In the genomic region with DNA sequence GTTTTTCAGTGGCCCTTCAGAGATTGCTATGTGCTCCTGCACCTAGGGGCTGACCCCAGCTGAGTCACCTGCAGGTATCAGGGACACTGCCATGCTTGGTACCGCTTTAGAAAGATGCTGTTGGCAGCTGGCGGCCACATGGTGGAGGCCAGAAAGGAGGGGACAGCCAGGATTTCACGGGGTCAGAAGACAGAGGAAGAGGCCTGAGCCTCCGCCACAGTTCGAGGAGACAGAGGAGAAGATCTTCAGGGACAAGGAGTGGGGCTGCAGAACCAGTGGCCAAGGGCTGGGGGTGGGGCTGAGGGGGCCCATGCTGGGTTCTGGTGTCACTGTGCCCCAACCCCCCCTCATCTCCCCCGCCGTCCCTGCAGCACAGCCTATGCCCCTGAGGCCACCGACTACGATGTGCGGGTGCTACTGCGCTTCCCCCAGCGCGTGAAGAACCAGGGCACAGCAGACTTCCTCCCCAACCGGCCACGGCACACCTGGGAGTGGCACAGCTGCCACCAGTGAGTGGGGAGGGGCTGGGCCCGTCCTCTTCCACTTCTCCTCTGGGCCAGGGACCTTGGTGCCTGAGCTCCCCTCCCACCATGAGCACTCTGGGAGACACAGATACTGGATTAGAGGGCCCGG, we compare ENCODE assay signal across 17 cellular contexts. TPM values are rescaled to one million over a fixed set of nuclear protein-coding genes. Genes with fewer than 3 reads are reported as not detected.
DNase-seq lines count a peak whose midpoint lies in the region; ATAC-seq, FAIRE-seq and TF ChIP-seq lines count a peak whose summit lies in the region.
"Had no signal": no experiment of that assay in that cellular context is flagged by ENCODE, and none has a peak within 500 bp of the region (broad histone marks: within the 10 kb centered on the region; RNA-seq: fewer than 3 reads in every experiment).

No MANE protein-coding gene starts in this region.

- H3K36me3 Mint-ChIP-seq in activated naive CD8-positive, alpha-beta T cell treated with anti-CD3 and anti-CD28 coated beads, Interleukin-2, amount 10 ng/mL, durations not matched to agents 7 days and 5 days, result peaks cover 1% of the 10 kb centered on the region
- H3K36me3 Mint-ChIP-seq in activated naive CD8-positive, alpha-beta T cell treated with anti-CD3 and anti-CD28 coated beads for 36 hours, result no peaks in the 10 kb centered on the region
- H3K36me3 Mint-ChIP-seq in astrocyte (ENCODE audit: low read depth, unreplicated experiment) (peaks cover 34% of the 10 kb centered on the region), endothelial cell (ENCODE audit: low read depth, unreplicated experiment) (peaks cover 39% of the 10 kb centered on the region)

- H3K4me1 ChIP-seq in astrocyte (ENCODE audit: insufficient read depth, low read length) (peaks cover 30% of the 10 kb centered on the region), neuronal stem cell (ENCODE audit: control insufficient read depth in 2 of 2, insufficient read depth in 1 of 2, low read depth in 1 of 2, low read length in 2 of 2) (peaks cover 10 to 15% of the 10 kb centered on the region in 2 donors), aorta (ENCODE audit: control insufficient read depth in 1 of 2, insufficient read depth in 2 of 2, low read length in 2 of 2) (peaks cover 0 to 2% of the 10 kb centered on the region in 2 donors)

- no peak overlapping the region for H2BK5ac ChIP-seq in neuronal stem cell (ENCODE audit: low read length)

- H4K91ac ChIP-seq in neuronal stem cell (ENCODE audit: low read depth, low read length, poor library complexity), result no peak overlapping the region

- H2AFZ ChIP-seq in astrocyte (ENCODE audit: low read depth, low read length), result no peak overlapping the region
- no peak overlapping the region for H2AFZ ChIP-seq in neuronal stem cell (ENCODE audit: low read length)
- H2AFZ ChIP-seq: PC-9 had no signal

- peak overlapping the region; percentile 11 for H3K18ac ChIP-seq in neuronal stem cell (ENCODE audit: low read length)

- TF ChIP-seq CTCF in astrocyte (IDR thresholded peaks at IDR 0.05; ENCODE audit: insufficient read depth, low read depth, low read length), result no peak
- TF ChIP-seq CTCF in endothelial cell (IDR thresholded peaks at IDR 0.05; ENCODE audit: unreplicated experiment), result no peak

- no peak overlapping the region for H3K4ac ChIP-seq in neuronal stem cell (ENCODE audit: low read length)

- H3K9ac ChIP-seq in astrocyte (ENCODE audit: low read length) (no peak overlapping the region), neuronal stem cell (ENCODE audit: low read depth, low read length, poor library complexity) (no peak overlapping the region)
- H3K9ac ChIP-seq: KMS-11 had no signal

- ATAC-seq in activated naive CD8-positive, alpha-beta T cell treated with anti-CD3 and anti-CD28 coated beads, Interleukin-2, amount 10 ng/mL, durations not matched to agents 7 days and 5 days (ENCODE audit: low read depth), result no peak
- no peak for ATAC-seq in aorta (ENCODE audit: low FRiP score)
- ATAC-seq: HepG2 had no signal

- H3K4me2 ChIP-seq in astrocyte (ENCODE audit: low read length) (no peak overlapping the region), neuronal stem cell (ENCODE audit: insufficient read depth, low read length, poor library complexity, severe bottlenecking) (no peak overlapping the region)
- H3K4me2 ChIP-seq: KMS-11, PC-9 had no signal

- H3K23ac ChIP-seq in neuronal stem cell (ENCODE audit: low read depth, low read length, poor library complexity), result no peak overlapping the region

- H4K20me1 ChIP-seq in astrocyte (ENCODE audit: insufficient read depth, low read length), result peaks cover 6% of the 10 kb centered on the region

- H3K9me3 ChIP-seq in astrocyte (ENCODE audit: insufficient read depth, low read depth, low read length) (no peaks in the 10 kb centered on the region), neuronal stem cell (replicated peaks in 1 of 2; ENCODE audit: control insufficient read depth in 2 of 2, insufficient read depth in 1 of 2, low read depth in 1 of 2, low read length in 2 of 2) (no peaks in the 10 kb centered on the region), aorta (ENCODE audit: control insufficient read depth, low read length) (no peaks in the 10 kb centered on the region)

- no peak overlapping the region for H2BK120ac ChIP-seq in neuronal stem cell (ENCODE audit: low read depth, low read length)

- H3K27ac ChIP-seq in astrocyte (ENCODE audit: low read depth, low read length) (no peak overlapping the region), neuronal stem cell (replicated peaks; ENCODE audit: low read length) (no peak overlapping the region), aorta (ENCODE audit: low read depth in 1 of 2, low read length in 2 of 2) (peak overlapping the region in 1 of 2 donors; percentile 20)
- H3K27ac ChIP-seq: KMS-11, PC-9 had no signal

- no peak overlapping the region for H3K14ac ChIP-seq in neuronal stem cell (ENCODE audit: low read length)

- no peaks in the 10 kb centered on the region for H3K27me3 ChIP-seq in astrocyte (ENCODE audit: insufficient read depth, low read length)
- peaks cover 0 to 11% (median 0%) of the 10 kb centered on the region in 3 experiments for H3K27me3 ChIP-seq in neuronal stem cell (ENCODE audit: control insufficient read depth in 3 of 3, insufficient read depth in 3 of 3, low read depth in 1 of 3, low read length in 3 of 3)
- H3K27me3 ChIP-seq in aorta (ENCODE audit: control insufficient read depth in 1 of 2, insufficient read depth in 2 of 2, low read length in 1 of 2), result no peaks in the 10 kb centered on the region

- no peak overlapping the region for H3K4me3 Mint-ChIP-seq in activated naive CD8-positive, alpha-beta T cell treated with anti-CD3 and anti-CD28 coated beads, Interleukin-2, amount 10 ng/mL, durations not matched to agents 7 days and 5 days
- H3K4me3 Mint-ChIP-seq in activated naive CD8-positive, alpha-beta T cell treated with anti-CD3 and anti-CD28 coated beads for 36 hours, result no peak overlapping the region
- no peak overlapping the region for H3K4me3 Mint-ChIP-seq in astrocyte (ENCODE audit: unreplicated experiment)
- no peak overlapping the region for H3K4me3 Mint-ChIP-seq in endothelial cell (ENCODE audit: unreplicated experiment)

- peak overlapping the region; percentile 55 for H2BK15ac ChIP-seq in neuronal stem cell (ENCODE audit: low read length)

- peaks cover 39% of the 10 kb centered on the region for H3K79me2 ChIP-seq in astrocyte (ENCODE audit: insufficient read depth, low read length)

- intact Hi-C loops in aorta (cut with DNase I), result no loop called here

- no peak for FAIRE-seq in astrocyte (lab: Jason Lieb, UNC)
- FAIRE-seq: GM12891, HepG2 had no signal

- H3K79me1 ChIP-seq in neuronal stem cell (ENCODE audit: low read depth, low read length), result peaks cover 2% of the 10 kb centered on the region

- H3K4me1 Mint-ChIP-seq in activated naive CD8-positive, alpha-beta T cell treated with anti-CD3 and anti-CD28 coated beads, Interleukin-2, amount 10 ng/mL, durations not matched to agents 7 days and 5 days, result peaks cover 21% of the 10 kb centered on the region
- peaks cover 7% of the 10 kb centered on the region for H3K4me1 Mint-ChIP-seq in activated naive CD8-positive, alpha-beta T cell treated with anti-CD3 and anti-CD28 coated beads for 36 hours
- H3K4me1 Mint-ChIP-seq in astrocyte (ENCODE audit: low read depth, unreplicated experiment), result peaks cover 58% of the 10 kb centered on the region
- H3K4me1 Mint-ChIP-seq in endothelial cell (ENCODE audit: unreplicated experiment), result peaks cover 35% of the 10 kb centered on the region

- H4K8ac ChIP-seq in neuronal stem cell (ENCODE audit: low read depth, low read length), result no peak overlapping the region

- H3K27me3 Mint-ChIP-seq in activated naive CD8-positive, alpha-beta T cell treated with anti-CD3 and anti-CD28 coated beads, Interleukin-2, amount 10 ng/mL, durations not matched to agents 7 days and 5 days, result peaks cover 3% of the 10 kb centered on the region
- no peaks in the 10 kb centered on the region for H3K27me3 Mint-ChIP-seq in activated naive CD8-positive, alpha-beta T cell treated with anti-CD3 and anti-CD28 coated beads for 36 hours
- no peaks in the 10 kb centered on the region for H3K27me3 Mint-ChIP-seq in astrocyte (ENCODE audit: low read depth, unreplicated experiment)
- H3K27me3 Mint-ChIP-seq in endothelial cell (ENCODE audit: unreplicated experiment), result peaks cover 8% of the 10 kb centered on the region

- DNase-seq in activated naive CD8-positive, alpha-beta T cell treated with anti-CD3 and anti-CD28 coated beads, Interleukin-2, amount 10 ng/mL, durations not matched to agents 7 days and 5 days, result no peak
- DNase-seq in activated naive CD8-positive, alpha-beta T cell treated with anti-CD3 and anti-CD28 coated beads for 36 hours, result no peak
- DNase-seq in astrocyte (ENCODE audit: low read depth), result no peak
- no peak for DNase-seq in neuronal stem cell (ENCODE audit: low spot score)
- DNase-seq in aorta, result peak; percentile 32 to 71
- DNase-seq in mucosa of gallbladder (ENCODE audit: low spot score), result no peak
- no peak for DNase-seq in T-helper 1 cell
- no peak for DNase-seq in endothelial cell (ENCODE audit: low spot score)
- DNase-seq: GF-D8, NCI-H1048, NCI-H1436 treated with DMSO at 0.1 percent for 48 hours, NCI-H2081, NCI-H510A treated with DMSO at 0.1 percent for 48 hours, PC-9 had no signal

- POLR2A ChIA-PET in activated naive CD8-positive, alpha-beta T cell treated with anti-CD3 and anti-CD28 coated beads, Interleukin-2, amount 10 ng/mL, durations not matched to agents 7 days and 5 days (lab: Charles Lee), result no interaction called here

- no peaks in the 10 kb centered on the region for H3K9me3 Mint-ChIP-seq in activated naive CD8-positive, alpha-beta T cell treated with anti-CD3 and anti-CD28 coated beads, Interleukin-2, amount 10 ng/mL, durations not matched to agents 7 days and 5 days
- no peaks in the 10 kb centered on the region for H3K9me3 Mint-ChIP-seq in activated naive CD8-positive, alpha-beta T cell treated with anti-CD3 and anti-CD28 coated beads for 36 hours
- H3K9me3 Mint-ChIP-seq in astrocyte (ENCODE audit: unreplicated experiment) (peaks cover 2% of the 10 kb centered on the region), endothelial cell (ENCODE audit: unreplicated experiment) (no peaks in the 10 kb centered on the region)

- H3K36me3 ChIP-seq in astrocyte (ENCODE audit: insufficient read depth, low read length), result peaks cover 39% of the 10 kb centered on the region
- H3K36me3 ChIP-seq in neuronal stem cell (replicated peaks in 1 of 2; ENCODE audit: control insufficient read depth in 2 of 2, insufficient read depth in 2 of 2, low read length in 2 of 2), result peaks cover 3 to 30% of the 10 kb centered on the region in 2 donors
- peaks cover 2 to 8% of the 10 kb centered on the region in 2 donors for H3K36me3 ChIP-seq in aorta (ENCODE audit: control insufficient read depth in 1 of 2, insufficient read depth in 2 of 2, low read length in 1 of 2)

- no peak overlapping the region for H2AK5ac ChIP-seq in neuronal stem cell (ENCODE audit: low read depth, low read length)

- H2BK12ac ChIP-seq in neuronal stem cell (ENCODE audit: low read length), result no peak overlapping the region

- no CpG with 5 or more reads among the region's 17 CpGs for WGBS in neuronal stem cell (ENCODE audit: extremely low coverage in 2 of 2, insufficient read length in 2 of 2, insufficient replicate concordance in 1 of 2), 2 donors
- WGBS in aorta, 2 donors, result 81 to 85% methylated on average over 17 of the region's 17 CpGs

- H3K4me3 ChIP-seq in astrocyte (ENCODE audit: insufficient read depth, low read depth, low read length) (no peak overlapping the region), neuronal stem cell (ENCODE audit: low read length in 2 of 2) (no peak overlapping the region), aorta (ENCODE audit: low read length in 2 of 2) (no peak overlapping the region)
- H3K4me3 ChIP-seq: PC-9 had no signal

- H3K27ac Mint-ChIP-seq in activated naive CD8-positive, alpha-beta T cell treated with anti-CD3 and anti-CD28 coated beads, Interleukin-2, amount 10 ng/mL, durations not matched to agents 7 days and 5 days, result peak overlapping the region; percentile 70
- no peak overlapping the region for H3K27ac Mint-ChIP-seq in activated naive CD8-positive, alpha-beta T cell treated with anti-CD3 and anti-CD28 coated beads for 36 hours
- H3K27ac Mint-ChIP-seq in astrocyte (ENCODE audit: unreplicated experiment) (peak overlapping the region; percentile 69), endothelial cell (ENCODE audit: unreplicated experiment) (no peak overlapping the region)

RNA-seq across cellular contexts. Expression of gene LOXL1, which starts 19.9 kb away (rescaled TPM):
- total RNA-seq in activated naive CD8-positive, alpha-beta T cell treated with anti-CD3 and anti-CD28 coated beads, Interleukin-2, amount 10 ng/mL, durations not matched to agents 7 days and 5 days, result 10 to 100 TPM in 1 of 2 experiments, 1 to 10 TPM in 1; 8.8 to 10.5 TPM
- 1 to 10 TPM; 2.1 to 2.4 TPM for total RNA-seq in activated naive CD8-positive, alpha-beta T cell treated with anti-CD3 and anti-CD28 coated beads for 36 hours
- total RNA-seq in astrocyte (280 and 384 TPM in 2 replicates), aorta (100 to 1,000 TPM; 108 to 115 TPM), mucosa of gallbladder (20.2 TPM), endothelial cell (ENCODE audit: unreplicated experiment) (156 TPM)
- 67.0 TPM for polyA plus RNA-seq in neuronal stem cell (2013, experiment 1 of 2)
- 68.3 TPM for polyA plus RNA-seq in neuronal stem cell (2013, experiment 2 of 2)
- polyA plus RNA-seq in aorta, result 100 to 1,000 TPM in 1 of 2 donors, 10 to 100 TPM in 1; 49.0 to 138 TPM

RNA-seq across cellular contexts. Expression of gene STOML1, which starts 45.9 kb away (rescaled TPM):
- 1 to 10 TPM; 9.4 to 9.5 TPM for total RNA-seq in activated naive CD8-positive, alpha-beta T cell treated with anti-CD3 and anti-CD28 coated beads, Interleukin-2, amount 10 ng/mL, durations not matched to agents 7 days and 5 days
- total RNA-seq in activated naive CD8-positive, alpha-beta T cell treated with anti-CD3 and anti-CD28 coated beads for 36 hours, result 10 to 100 TPM in 1 of 2 experiments, 1 to 10 TPM in 1; 8.3 to 10.6 TPM
- total RNA-seq in astrocyte (12.4 and 16.6 TPM in 2 replicates), aorta (10 to 100 TPM; 12.9 to 16.4 TPM), mucosa of gallbladder (20.3 TPM), endothelial cell (ENCODE audit: unreplicated experiment) (14.3 TPM)
- 2.2 TPM for polyA plus RNA-seq in neuronal stem cell (2013, experiment 1 of 2)
- 2.3 TPM for polyA plus RNA-seq in neuronal stem cell (2013, experiment 2 of 2)
- 10 to 100 TPM; 10.5 to 19.2 TPM for polyA plus RNA-seq in aorta

RNA-seq across cellular contexts. Expression of gene PML, which starts 48.4 kb away (rescaled TPM):
- 100 to 1,000 TPM; 118 to 120 TPM for total RNA-seq in activated naive CD8-positive, alpha-beta T cell treated with anti-CD3 and anti-CD28 coated beads, Interleukin-2, amount 10 ng/mL, durations not matched to agents 7 days and 5 days
- total RNA-seq in activated naive CD8-positive, alpha-beta T cell treated with anti-CD3 and anti-CD28 coated beads for 36 hours, result 10 to 100 TPM; 53.4 to 54.3 TPM
- total RNA-seq in astrocyte (116 and 119 TPM in 2 replicates), aorta (10 to 100 TPM; 72.6 to 91.9 TPM), mucosa of gallbladder (59.6 TPM), endothelial cell (ENCODE audit: unreplicated experiment) (161 TPM)
- 19.7 TPM for polyA plus RNA-seq in neuronal stem cell (2013, experiment 1 of 2)
- 20.5 TPM for polyA plus RNA-seq in neuronal stem cell (2013, experiment 2 of 2)
- 10 to 100 TPM in 1 of 2 donors, 1 to 10 TPM in 1; 8.6 to 45.5 TPM for polyA plus RNA-seq in aorta

Comparison
In these comparisons a context has a peak if more than half of its experiments do, and no peak if none do; other contexts are left out.
1. H3K27ac Mint-ChIP-seq: peak in activated naive CD8-positive, alpha-beta T cell treated with anti-CD3 and anti-CD28 coated beads, Interleukin-2, amount 10 ng/mL, durations not matched to agents 7 days and 5 days (single experiment) and astrocyte (single experiment); none in activated naive CD8-positive, alpha-beta T cell treated with anti-CD3 and anti-CD28 coated beads for 36 hours (single experiment) and endothelial cell (single experiment).
2. DNase-seq: peak in aorta (2 of 2); none in activated naive CD8-positive, alpha-beta T cell treated with anti-CD3 and anti-CD28 coated beads, Interleukin-2, amount 10 ng/mL, durations not matched to agents 7 days and 5 days (single experiment), activated naive CD8-positive, alpha-beta T cell treated with anti-CD3 and anti-CD28 coated beads for 36 hours (single experiment), astrocyte (single experiment), neuronal stem cell (single experiment), mucosa of gallbladder (single experiment), T-helper 1 cell (0 of 5) and endothelial cell (single experiment).